In the genomic region with DNA sequence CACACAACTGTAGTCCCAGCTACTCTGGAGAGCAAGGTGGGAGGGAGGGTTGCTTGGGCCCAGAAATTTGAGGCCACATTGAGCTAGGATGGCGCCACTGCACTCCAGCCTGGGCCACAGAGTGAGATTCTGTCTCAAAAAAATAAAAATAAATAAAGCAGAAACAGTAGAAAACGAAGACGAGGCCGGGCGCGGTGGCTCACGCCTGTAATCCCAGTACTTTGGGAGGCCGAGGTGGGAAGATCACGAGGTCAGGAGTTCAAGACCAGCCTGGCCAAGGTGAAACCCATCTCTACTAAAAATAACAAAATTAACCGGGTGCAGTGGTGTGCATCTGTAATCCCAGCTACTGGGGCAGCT, we compare ENCODE assay signal across 9 cellular contexts. TPM values are rescaled to one million over a fixed set of nuclear protein-coding genes. Genes with fewer than 3 reads are reported as not detected.
A peak's percentile ranks its signal among the peaks of the same experiment; 100 is the strongest.
DNase-seq lines count a peak whose midpoint lies in the region; ATAC-seq, FAIRE-seq and TF ChIP-seq lines count a peak whose summit lies in the region.
"Not testable (repeated sequence)": the region's sequence is repeated elsewhere in the genome, so short reads cannot be mapped to it uniquely, and the experiment has no call there.
"Had no signal": no experiment of that assay in that cellular context is flagged by ENCODE, and none has a peak within 500 bp of the region (broad histone marks: within the 10 kb centered on the region; RNA-seq: fewer than 3 reads in every experiment).

No MANE protein-coding gene starts in this region.

- not testable (repeated sequence) for TF ChIP-seq RAD21 in GM12878 (IDR thresholded peaks at IDR 0.05; ENCODE audit: insufficient read depth, low read depth, low read length)

- H3K4me1 ChIP-seq in Caco-2; GM12878 (ENCODE audit: control insufficient read depth, insufficient read depth, low read length); trophoblast cell (ENCODE audit: control insufficient read depth in 1 of 2, insufficient read depth in 2 of 2, low read length in 2 of 2): not testable (repeated sequence)
- H3K4me1 ChIP-seq in esophagus squamous epithelium (peaks cover 8 to 38% (median 9%) of the 10 kb centered on the region in 3 donors), lower lobe of right lung (peaks cover 18% of the 10 kb centered on the region), tibial nerve (peaks cover 0 to 14% (median 0%) of the 10 kb centered on the region in 4 donors)

- intact Hi-C loops in Caco-2 (cut with micrococcal nuclease; ENCODE audit: unreplicated experiment), result loop anchor here (1.0 kb wide), 1 partner anchor 12 kb away; no protein-coding TSS in a partner anchor
- intact Hi-C loops in activated B cell treated with CpG ODN at 0.5 μM for 24 hours (cut with micrococcal nuclease), result loop anchor here (1.0 to 5.0 kb wide), 6 partner anchors 12 to 501 kb away; a partner anchor contains a TSS
- intact Hi-C loops in GM12878 (cut with micrococcal nuclease; ENCODE audit: unreplicated experiment); esophagus squamous epithelium (cut with DNase I); lower lobe of right lung (cut with DNase I): not testable (repeated sequence)

- peak overlapping the region; percentile 92 for H3K4me3 ChIP-seq in Caco-2 (ENCODE audit: low read depth, low read length)
- H3K4me3 ChIP-seq in LNCaP clone FGC (ENCODE audit: low read depth, low read length), result peak overlapping the region; percentile 83
- H3K4me3 ChIP-seq in GM12878, result 0 out of 2 replicates have a peak overlapping the region, but pooled peaks have one; percentile 22
- peak overlapping the region; percentile 83 to 96 (median 90) for H3K4me3 ChIP-seq in esophagus squamous epithelium
- peak overlapping the region; percentile 95 for H3K4me3 ChIP-seq in lower lobe of right lung
- H3K4me3 ChIP-seq in trophoblast cell (ENCODE audit: low read depth, low read length), result not testable (repeated sequence)
- peak overlapping the region; percentile 70 to 97 (median 96) for H3K4me3 ChIP-seq in tibial nerve

- H2BK12ac ChIP-seq in trophoblast cell (ENCODE audit: low read length), result not testable (repeated sequence)

- H3K79me2 ChIP-seq in GM12878 (ENCODE audit: control insufficient read depth, insufficient read depth, low read length) (peaks cover 15% of the 10 kb centered on the region), trophoblast cell (ENCODE audit: control insufficient read depth, insufficient read depth, low read length, poor library complexity) (peaks cover 10% of the 10 kb centered on the region)

- CTCF ChIA-PET in Caco-2 (lab: Charles Lee) (interaction anchor here (1.0 to 1.6 kb wide), 2 partner anchors 12 to 142 kb away, joined by 3 to 11 read pairs; a partner anchor contains a TSS), activated B cell treated with CpG ODN at 0.5 μM for 24 hours (lab: Charles Lee) (interaction anchor here (1.3 to 1.7 kb wide), 2 partner anchors 11 to 142 kb away, joined by 3 to 5 read pairs; a partner anchor contains a TSS), GM12878 (lab: Yijun Ruan, JAX) (interaction anchor here (0.7 to 1.1 kb wide), 3 partner anchors 12 to 235 kb away, joined by 3 to 6 read pairs (median 3); a partner anchor contains a TSS)

- H2AK5ac ChIP-seq in trophoblast cell (ENCODE audit: low read length), result not testable (repeated sequence)

- H3K27me3 Mint-ChIP-seq in Caco-2 (ENCODE audit: insufficient read depth, unreplicated experiment); activated B cell treated with CpG ODN at 0.5 μM for 24 hours: not testable (repeated sequence)

- SMC1A ChIA-PET in GM12878 (lab: Charles Lee; ENCODE audit: uncharacterized antibody, unreplicated experiment), result interaction anchor here (1.0 kb wide), 2 partner anchors 12 to 708 kb away, joined by 3 to 10 read pairs; a partner anchor contains a TSS

- H3K36me3 ChIP-seq in Caco-2 (ENCODE audit: control insufficient read depth, insufficient read depth, low read length); GM12878 (ENCODE audit: control insufficient read depth in 2 of 2, insufficient read depth in 2 of 2, low read length in 1 of 2): not testable (repeated sequence)
- peaks cover 4 to 26% (median 16%) of the 10 kb centered on the region in 3 donors for H3K36me3 ChIP-seq in esophagus squamous epithelium
- H3K36me3 ChIP-seq in lower lobe of right lung, result peaks cover 29% of the 10 kb centered on the region
- peaks cover 17 to 19% of the 10 kb centered on the region in 2 experiments for H3K36me3 ChIP-seq in trophoblast cell (ENCODE audit: control insufficient read depth in 1 of 2, insufficient read depth in 2 of 2, low read length in 2 of 2)
- peaks cover 0 to 21% (median 7%) of the 10 kb centered on the region in 3 donors for H3K36me3 ChIP-seq in tibial nerve

- peak overlapping the region; percentile 20; the same call in 1 of the 2 replicates for H3K4me2 ChIP-seq in GM12878 (ENCODE audit: control insufficient read depth, insufficient read depth)
- not testable (repeated sequence) for H3K4me2 ChIP-seq in trophoblast cell (ENCODE audit: low read length)

- H3K4ac ChIP-seq in trophoblast cell (ENCODE audit: low read depth, low read length), result not testable (repeated sequence)

- not testable (repeated sequence) for TF ChIP-seq CTCF in Caco-2 (IDR thresholded peaks at IDR 0.05; ENCODE audit: insufficient read depth in 1 of 2, low read depth in 1 of 2, low read length in 1 of 2, severe bottlenecking in 1 of 2, unreplicated experiment in 1 of 2); LNCaP clone FGC (IDR thresholded peaks at IDR 0.05; ENCODE audit: control insufficient read depth, extremely low read depth, insufficient read depth); activated B cell treated with CpG ODN at 0.5 μM for 24 hours (IDR thresholded peaks at IDR 0.05); GM12878 (IDR thresholded peaks at IDR 0.05 in 2 of 3, conservative IDR thresholded peaks at IDR 0.05 in 1 of 3; ENCODE audit: control insufficient read depth in 2 of 3, extremely low read depth in 1 of 3, insufficient read depth in 1 of 3, low read depth in 3 of 3, low read length in 3 of 3); esophagus squamous epithelium (IDR thresholded peaks at IDR 0.05); lower lobe of right lung (IDR thresholded peaks at IDR 0.05); tibial nerve (IDR thresholded peaks at IDR 0.05)

- H3K18ac ChIP-seq in trophoblast cell (ENCODE audit: low read length), result not testable (repeated sequence)

- H4K91ac ChIP-seq in trophoblast cell (ENCODE audit: low read depth, low read length), result not testable (repeated sequence)

- H3K36me3 Mint-ChIP-seq in Caco-2 (ENCODE audit: insufficient read depth, unreplicated experiment) (peaks cover 18% of the 10 kb centered on the region), activated B cell treated with CpG ODN at 0.5 μM for 24 hours (ENCODE audit: low read depth) (peaks cover 23% of the 10 kb centered on the region)

- DNase-seq in Caco-2; LNCaP clone FGC (ENCODE audit: low read depth); activated B cell treated with CpG ODN at 0.5 μM for 24 hours; GM12878 (ENCODE audit: low read depth, low spot score); esophagus squamous epithelium (lab: John Stamatoyannopoulos, UW); lower lobe of right lung; trophoblast cell; tibial nerve (ENCODE audit: low spot score in 2 of 2): not testable (repeated sequence)

- not testable (repeated sequence) for H2BK5ac ChIP-seq in trophoblast cell (ENCODE audit: low read depth, low read length, poor library complexity)

- in situ Hi-C loops in GM12878 (cut with MboI), result not testable (repeated sequence)

- TF ChIP-seq POLR2A in GM12878 (IDR thresholded peaks at IDR 0.05; ENCODE audit: low read depth, low read length); esophagus squamous epithelium (IDR thresholded peaks at IDR 0.05); tibial nerve (IDR thresholded peaks at IDR 0.05): not testable (repeated sequence)

- H3K9me3 ChIP-seq in Caco-2; GM12878 (replicated peaks; ENCODE audit: control insufficient read depth, insufficient read depth, low read length); esophagus squamous epithelium; lower lobe of right lung; trophoblast cell (ENCODE audit: insufficient read depth, low read depth, low read length); tibial nerve: not testable (repeated sequence)

- RAD21 ChIA-PET in GM12878 (lab: Charles Lee; ENCODE audit: unreplicated experiment), result interaction anchor here (0.7 to 1.6 kb wide), 5 partner anchors 12 to 159 kb away, joined by 3 to 9 read pairs (median 3); a partner anchor contains a TSS

- H4K20me1 ChIP-seq in GM12878 (ENCODE audit: control insufficient read depth, insufficient read depth), result not testable (repeated sequence)

- H3K79me1 ChIP-seq in trophoblast cell (ENCODE audit: low read length), result not testable (repeated sequence)

- peak overlapping the region; percentile 64 for H4K12ac ChIP-seq in trophoblast cell (ENCODE audit: low read depth, low read length)

- H3K27ac ChIP-seq in GM12878 (ENCODE audit: control insufficient read depth, insufficient read depth); trophoblast cell (ENCODE audit: low read depth, low read length): not testable (repeated sequence)
- H3K27ac ChIP-seq in esophagus squamous epithelium (peak overlapping the region; percentile 90 to 97 (median 95)), lower lobe of right lung (peak overlapping the region; percentile 91), tibial nerve (peak overlapping the region in 3 of 4 donors; percentile 70 to 97 (median 94))

- H4K8ac ChIP-seq in trophoblast cell (ENCODE audit: low read depth, low read length), result not testable (repeated sequence)

- FAIRE-seq in GM12878 (lab: Jason Lieb, UNC), result not testable (repeated sequence)

- H3K23ac ChIP-seq in trophoblast cell (ENCODE audit: low read length), result not testable (repeated sequence)

- peak overlapping the region; percentile 79 for H3K4me3 Mint-ChIP-seq in Caco-2 (ENCODE audit: unreplicated experiment)
- H3K4me3 Mint-ChIP-seq in activated B cell treated with CpG ODN at 0.5 μM for 24 hours, result peak overlapping the region; percentile 87

- H3K27ac Mint-ChIP-seq in Caco-2 (ENCODE audit: unreplicated experiment), result not testable (repeated sequence)
- H3K27ac Mint-ChIP-seq in activated B cell treated with CpG ODN at 0.5 μM for 24 hours, result peak overlapping the region; percentile 82

- not testable (repeated sequence) for H3K27me3 ChIP-seq in Caco-2 (replicated peaks; ENCODE audit: control insufficient read depth, insufficient read depth, low read length); GM12878 (replicated peaks in 1 of 2; ENCODE audit: control insufficient read depth in 2 of 2, insufficient read depth in 2 of 2, low read length in 1 of 2); esophagus squamous epithelium; lower lobe of right lung (ENCODE audit: low read depth); trophoblast cell (ENCODE audit: insufficient read depth, low read length); tibial nerve

- H3K4me1 Mint-ChIP-seq in Caco-2 (ENCODE audit: low read depth, unreplicated experiment), result not testable (repeated sequence)
- H3K4me1 Mint-ChIP-seq in activated B cell treated with CpG ODN at 0.5 μM for 24 hours, result peaks cover 11% of the 10 kb centered on the region

- not testable (repeated sequence) for TF ChIP-seq EP300 in GM12878 (IDR thresholded peaks at IDR 0.05; ENCODE audit: borderline replicate concordance in 1 of 2, control insufficient read depth in 1 of 2, low read depth in 2 of 2, low read length in 2 of 2); tibial nerve (IDR thresholded peaks at IDR 0.05)

- WGBS in GM12878 (ENCODE audit: insufficient coverage, insufficient replicate concordance, low lambda C conversion rate, missing lambda C conversion rate), result 63% methylated on average over 10 of the region's 10 CpGs
- WGBS in esophagus squamous epithelium, 2 donors, result 78 to 88% methylated on average over 2 to 10 of the region's 10 CpGs
- no CpG with 5 or more reads among the region's 10 CpGs for WGBS in trophoblast cell (ENCODE audit: extremely low coverage, insufficient coverage, insufficient read length)
- 90% methylated on average over 10 of the region's 10 CpGs for WGBS in tibial nerve, 2 donors

- peak overlapping the region; percentile 17 for H2BK120ac ChIP-seq in trophoblast cell (ENCODE audit: insufficient read depth, low read length, poor library complexity)

- POLR2A ChIA-PET in Caco-2 (lab: Charles Lee), result interaction anchor here (0.5 to 1.8 kb wide), 4 partner anchors 12 to 64 kb away, joined by 3 to 24 read pairs (median 10); a partner anchor contains a TSS
- POLR2A ChIA-PET in activated B cell treated with CpG ODN at 0.5 μM for 24 hours (lab: Charles Lee), result interaction anchor here (0.6 to 3.4 kb wide), 10 partner anchors 9 to 582 kb away, joined by 3 to 47 read pairs (median 4); a partner anchor contains a TSS
- POLR2A ChIA-PET in GM12878 (lab: Charles Lee), result interaction anchor here (0.7 to 3.9 kb wide), 3 partner anchors 11 to 139 kb away, joined by 3 to 30 read pairs (median 6); a partner anchor contains a TSS

- H3K9ac ChIP-seq in GM12878 (ENCODE audit: control insufficient read depth, insufficient read depth, low read length); trophoblast cell (ENCODE audit: low read length): not testable (repeated sequence)

- BruUV-seq in Caco-2 (replicated peaks; lab: Mats Ljungman, UMichigan); GM12878 (replicated peaks; lab: Mats Ljungman, UMichigan): not testable (repeated sequence)

- not testable (repeated sequence) for ATAC-seq in activated B cell treated with CpG ODN at 0.5 μM for 24 hours (ENCODE audit: low read depth); GM12878; lower lobe of right lung

- H3K9me3 Mint-ChIP-seq in Caco-2 (ENCODE audit: unreplicated experiment); activated B cell treated with CpG ODN at 0.5 μM for 24 hours: not testable (repeated sequence)

- peak overlapping the region; percentile 25; the same call in 1 of the 2 replicates for H2AFZ ChIP-seq in GM12878 (ENCODE audit: control insufficient read depth, low read depth, low read length)
- H2AFZ ChIP-seq in trophoblast cell (ENCODE audit: insufficient read depth, low read length, poor library complexity), result not testable (repeated sequence)

- not testable (repeated sequence) for H3K14ac ChIP-seq in trophoblast cell (ENCODE audit: low read length)

RNA-seq across cellular contexts. Expression of a gene that starts 0.5 kb away (rescaled TPM):
- total RNA-seq in Caco-2 (2022) (86.8 and 93.5 TPM in 2 replicates), activated B cell treated with CpG ODN at 0.5 μM for 24 hours (60.6 and 68.2 TPM in 2 replicates), GM12878 (2014; rRNA removed) (138 and 162 TPM in 2 replicates), GM12878 (2014; rRNA removed; fragmentation: Illumina TruSeq; extraction: Trizol) (57.1 and 62.7 TPM in 2 replicates), GM12878 (2021) (137 and 151 TPM in 2 replicates), esophagus squamous epithelium (10 to 100 TPM; 70.7 to 75.9 (median 72.3) TPM), lower lobe of right lung (48.7 TPM), tibial nerve (10 to 100 TPM; 46.1 to 87.2 (median 67.8) TPM)
- 12.8 and 23.9 TPM in 2 replicates for total RNA-seq in GM12878 (2013; cell fraction: nucleolus; rRNA removed)
- polyA plus RNA-seq in GM12878 (2011; ENCODE audit: low read depth), result 23.7 TPM
- polyA plus RNA-seq in GM12878 (2011; rRNA removed) (37.8 and 89.2 TPM in 2 replicates), GM12878 (2014; fragmentation: Illumina TruSeq; extraction: Trizol) (7.4 and 37.6 TPM in 2 replicates), GM12878 (2014; fragmentation: Nextera tagmentation; extraction: Ambion mirVana) (1 to 10 TPM; 4.6 to 9.8 TPM), GM12878 (2014; rRNA removed) (157 and 176 TPM in 2 replicates), GM12878 (2016; fragmentation: Nextera tagmentation; extraction: Ambion mirVana) (100 to 1,000 TPM; 157 to 170 TPM)
- 210 and 376 TPM in 2 replicates for polyA plus RNA-seq in GM12878 (2011; cell fraction: cytosol; rRNA removed)
- polyA plus RNA-seq in GM12878 (2011; cell fraction: nucleus; rRNA removed), result 132 and 167 TPM in 2 replicates
- 91.2 and 95.4 TPM in 2 replicates for polyA plus RNA-seq in GM12878 (2012)
- 32.8 and 79.7 TPM in 2 replicates for polyA minus RNA-seq in GM12878 (2011; rRNA and poly(A)+ RNA removed)
- 30.9 and 36.9 TPM in 2 replicates for polyA minus RNA-seq in GM12878 (2011; cell fraction: cytosol; rRNA and poly(A)+ RNA removed)
- polyA minus RNA-seq in GM12878 (2011; cell fraction: nucleus; rRNA and poly(A)+ RNA removed), result 10.3 and 20.2 TPM in 2 replicates
- 183 and 186 TPM in 2 replicates for polyA plus RNA-seq in trophoblast cell (2013)

RNA-seq across cellular contexts. Expression of a gene that starts 11.8 kb away (rescaled TPM):
- 55.5 and 70.0 TPM in 2 replicates for total RNA-seq in Caco-2 (2022)
- 48.4 and 52.9 TPM in 2 replicates for total RNA-seq in activated B cell treated with CpG ODN at 0.5 μM for 24 hours
- 6.6 and 7.0 TPM in 2 replicates for total RNA-seq in GM12878 (2013; cell fraction: nucleolus; rRNA removed)
- total RNA-seq in GM12878 (2014; rRNA removed), result 57.7 and 64.9 TPM in 2 replicates
- total RNA-seq in GM12878 (2014; rRNA removed; fragmentation: Illumina TruSeq; extraction: Trizol), result 11.8 and 15.1 TPM in 2 replicates
- 82.5 and 89.6 TPM in 2 replicates for total RNA-seq in GM12878 (2021)
- polyA plus RNA-seq in GM12878 (2011; ENCODE audit: low read depth), result 11.3 TPM
- polyA plus RNA-seq in GM12878 (2011; rRNA removed), result 10.9 and 22.9 TPM in 2 replicates
- 54.3 and 71.1 TPM in 2 replicates for polyA plus RNA-seq in GM12878 (2011; cell fraction: cytosol; rRNA removed)
- polyA plus RNA-seq in GM12878 (2011; cell fraction: nucleus; rRNA removed), result 23.7 and 27.9 TPM in 2 replicates
- 60.4 and 60.9 TPM in 2 replicates for polyA plus RNA-seq in GM12878 (2012)
- 0.98 and 7.0 TPM in 2 replicates for polyA plus RNA-seq in GM12878 (2014; fragmentation: Illumina TruSeq; extraction: Trizol)
- 1 to 10 TPM in 1 of 2 experiments, under 1 TPM in 1; 0.31 to 5.8 TPM for polyA plus RNA-seq in GM12878 (2014; fragmentation: Nextera tagmentation; extraction: Ambion mirVana)
- polyA plus RNA-seq in GM12878 (2014; rRNA removed), result 58.7 and 69.6 TPM in 2 replicates
- polyA plus RNA-seq in GM12878 (2016; fragmentation: Nextera tagmentation; extraction: Ambion mirVana), result 10 to 100 TPM; 52.3 to 63.6 TPM
- polyA minus RNA-seq in GM12878 (2011; rRNA and poly(A)+ RNA removed), result 3.7 and 14.7 TPM in 2 replicates
- 4.8 and 11.5 TPM in 2 replicates for polyA minus RNA-seq in GM12878 (2011; cell fraction: cytosol; rRNA and poly(A)+ RNA removed)
- 4.0 and 5.6 TPM in 2 replicates for polyA minus RNA-seq in GM12878 (2011; cell fraction: nucleus; rRNA and poly(A)+ RNA removed)
- total RNA-seq in esophagus squamous epithelium, result 10 to 100 TPM; 34.0 to 85.3 (median 50.4) TPM
- total RNA-seq in lower lobe of right lung, result 61.5 TPM
- polyA plus RNA-seq in trophoblast cell (2013), result 42.3 and 44.2 TPM in 2 replicates
- 10 to 100 TPM; 54.0 to 77.6 (median 70.4) TPM for total RNA-seq in tibial nerve

RNA-seq across cellular contexts. Expression of a gene that starts 14.9 kb away (rescaled TPM):
- total RNA-seq in Caco-2 (2022) (2.9 and 3.4 TPM in 2 replicates), activated B cell treated with CpG ODN at 0.5 μM for 24 hours (2.1 and 2.4 TPM in 2 replicates), GM12878 (2014; rRNA removed) (0.79 and 1.0 TPM in 2 replicates), GM12878 (2014; rRNA removed; fragmentation: Illumina TruSeq; extraction: Trizol) (0.67 and 0.83 TPM in 2 replicates), GM12878 (2021) (1.1 and 1.2 TPM in 2 replicates), esophagus squamous epithelium (1 to 10 TPM in 2 of 4 donors, under 1 TPM in 2; 0.76 to 1.3 (median 1.0) TPM), lower lobe of right lung (2.2 TPM), tibial nerve (1 to 10 TPM in 3 of 4 donors, under 1 TPM in 1; under 0.01 to 4.3 (median 2.5) TPM)
- 3.3 and 4.4 TPM in 2 replicates for total RNA-seq in GM12878 (2013; cell fraction: nucleolus; rRNA removed)
- polyA plus RNA-seq in GM12878 (2011; ENCODE audit: low read depth), result 0.71 TPM
- polyA plus RNA-seq in GM12878 (2011; rRNA removed) (0.50 and 0.84 TPM in 2 replicates), GM12878 (2014; fragmentation: Illumina TruSeq; extraction: Trizol) (0.41 and 0.65 TPM in 2 replicates), GM12878 (2014; fragmentation: Nextera tagmentation; extraction: Ambion mirVana) (under 1 TPM; 0.27 to 0.47 TPM), GM12878 (2014; rRNA removed) (0.58 and 0.81 TPM in 2 replicates), GM12878 (2016; fragmentation: Nextera tagmentation; extraction: Ambion mirVana) (1 to 10 TPM in 1 of 2 experiments, under 1 TPM in 1; 0.57 to 1.2 TPM)
- polyA plus RNA-seq in GM12878 (2011; cell fraction: cytosol; rRNA removed), result 0.93 and 0.95 TPM in 2 replicates
- polyA plus RNA-seq in GM12878 (2011; cell fraction: nucleus; rRNA removed), result 1.2 and 1.7 TPM in 2 replicates
- 0.77 and 0.84 TPM in 2 replicates for polyA plus RNA-seq in GM12878 (2012)
- polyA minus RNA-seq in GM12878 (2011; rRNA and poly(A)+ RNA removed), result 1.0 and 1.5 TPM in 2 replicates
- polyA minus RNA-seq in GM12878 (2011; cell fraction: cytosol; rRNA and poly(A)+ RNA removed), result 0.53 and 1.2 TPM in 2 replicates
- polyA minus RNA-seq in GM12878 (2011; cell fraction: nucleus; rRNA and poly(A)+ RNA removed), result 0.60 and 1.1 TPM in 2 replicates
- 0.82 and 0.99 TPM in 2 replicates for polyA plus RNA-seq in trophoblast cell (2013)

RNA-seq across cellular contexts. Expression of a gene that starts 27.4 kb away (rescaled TPM):
- total RNA-seq in Caco-2 (2022), result not detected in 2 replicates
- not detected in 2 replicates for total RNA-seq in activated B cell treated with CpG ODN at 0.5 μM for 24 hours
- total RNA-seq in GM12878 (2013; cell fraction: nucleolus; rRNA removed), result not detected in 2 replicates
- not detected in 2 replicates for total RNA-seq in GM12878 (2014; rRNA removed)
- not detected in 2 replicates for total RNA-seq in GM12878 (2014; rRNA removed; fragmentation: Illumina TruSeq; extraction: Trizol)
- total RNA-seq in GM12878 (2021), result not detected in 2 replicates
- not detected for polyA plus RNA-seq in GM12878 (2011; ENCODE audit: low read depth)
- not detected in 2 replicates for polyA plus RNA-seq in GM12878 (2011; rRNA removed)
- 0.03 and 0.07 TPM in 2 replicates for polyA plus RNA-seq in GM12878 (2011; cell fraction: cytosol; rRNA removed)
- polyA plus RNA-seq in GM12878 (2011; cell fraction: nucleus; rRNA removed), result not detected in 2 replicates
- polyA plus RNA-seq in GM12878 (2012), result not detected in 2 replicates
- polyA plus RNA-seq in GM12878 (2014; fragmentation: Illumina TruSeq; extraction: Trizol), result not detected in 2 replicates
- polyA plus RNA-seq in GM12878 (2014; fragmentation: Nextera tagmentation; extraction: Ambion mirVana), result not detected
- not detected in 2 replicates for polyA plus RNA-seq in GM12878 (2014; rRNA removed)
- polyA plus RNA-seq in GM12878 (2016; fragmentation: Nextera tagmentation; extraction: Ambion mirVana), result not detected
- not detected in 2 replicates for polyA minus RNA-seq in GM12878 (2011; rRNA and poly(A)+ RNA removed)
- polyA minus RNA-seq in GM12878 (2011; cell fraction: cytosol; rRNA and poly(A)+ RNA removed), result not detected in 2 replicates
- not detected in 2 replicates for polyA minus RNA-seq in GM12878 (2011; cell fraction: nucleus; rRNA and poly(A)+ RNA removed)
- total RNA-seq in esophagus squamous epithelium, result 1 to 10 TPM in 3 of 4 donors, under 1 TPM in 1; 0.53 to 8.1 (median 1.4) TPM
- total RNA-seq in lower lobe of right lung, result not detected
- polyA plus RNA-seq in trophoblast cell (2013), result 0.18 and 0.21 TPM in 2 replicates
- total RNA-seq in tibial nerve, result not detected
- total RNA-seq: left colon had no signal

RNA-seq across cellular contexts. Expression of a gene that starts 32.1 kb away (rescaled TPM):
- 66.6 and 77.4 TPM in 2 replicates for total RNA-seq in Caco-2 (2022)
- total RNA-seq in activated B cell treated with CpG ODN at 0.5 μM for 24 hours, result 67.6 and 68.1 TPM in 2 replicates
- total RNA-seq in GM12878 (2013; cell fraction: nucleolus; rRNA removed), result 14.1 and 18.4 TPM in 2 replicates
- total RNA-seq in GM12878 (2014; rRNA removed), result 42.7 and 45.0 TPM in 2 replicates
- total RNA-seq in GM12878 (2014; rRNA removed; fragmentation: Illumina TruSeq; extraction: Trizol), result 55.4 and 57.3 TPM in 2 replicates
- 57.8 and 61.7 TPM in 2 replicates for total RNA-seq in GM12878 (2021)
- polyA plus RNA-seq in GM12878 (2011; ENCODE audit: low read depth), result 32.2 TPM
- 39.6 and 50.4 TPM in 2 replicates for polyA plus RNA-seq in GM12878 (2011; rRNA removed)
- polyA plus RNA-seq in GM12878 (2011; cell fraction: cytosol; rRNA removed), result 65.1 and 90.7 TPM in 2 replicates
- 34.5 and 62.4 TPM in 2 replicates for polyA plus RNA-seq in GM12878 (2011; cell fraction: nucleus; rRNA removed)
- polyA plus RNA-seq in GM12878 (2012), result 59.6 and 77.8 TPM in 2 replicates
- 29.6 and 53.1 TPM in 2 replicates for polyA plus RNA-seq in GM12878 (2014; fragmentation: Illumina TruSeq; extraction: Trizol)
- polyA plus RNA-seq in GM12878 (2014; fragmentation: Nextera tagmentation; extraction: Ambion mirVana), result 1 to 10 TPM; 4.5 to 8.7 TPM
- 55.1 and 61.3 TPM in 2 replicates for polyA plus RNA-seq in GM12878 (2014; rRNA removed)
- polyA plus RNA-seq in GM12878 (2016; fragmentation: Nextera tagmentation; extraction: Ambion mirVana), result 10 to 100 TPM; 39.2 to 46.7 TPM
- 44.7 and 60.2 TPM in 2 replicates for polyA minus RNA-seq in GM12878 (2011; rRNA and poly(A)+ RNA removed)
- 25.7 and 26.8 TPM in 2 replicates for polyA minus RNA-seq in GM12878 (2011; cell fraction: cytosol; rRNA and poly(A)+ RNA removed)
- polyA minus RNA-seq in GM12878 (2011; cell fraction: nucleus; rRNA and poly(A)+ RNA removed), result 8.1 and 13.3 TPM in 2 replicates
- 10 to 100 TPM; 28.0 to 51.3 (median 43.5) TPM for total RNA-seq in esophagus squamous epithelium
- 49.4 TPM for total RNA-seq in lower lobe of right lung
- polyA plus RNA-seq in trophoblast cell (2013), result 66.7 and 70.2 TPM in 2 replicates
- 10 to 100 TPM; 29.5 to 50.9 (median 45.1) TPM for total RNA-seq in tibial nerve
